Comparison of ENCODE assay signal across 8 cellular contexts in genomic region chr5:10333154-10334006, GRCh38. TPM values are rescaled to one million over a fixed set of nuclear protein-coding genes. Genes with fewer than 3 reads are reported as not detected.
DNase-seq lines count a peak whose midpoint lies in the region; ATAC-seq and TF ChIP-seq lines count a peak whose summit lies in the region.

No MANE protein-coding gene starts in this region.

- H3K36me3 Mint-ChIP-seq in activated CD4-positive, alpha-beta T cell treated with anti-CD3 and anti-CD28 coated beads, Interleukin-2, amount 10 ng/mL, durations not matched to agents 7 days and 5 days (ENCODE audit: low read depth): no peaks in the 10 kb centered on the region

- ATAC-seq in HG02623 (IDR thresholded peaks at IDR 0.05; ENCODE audit: unreplicated experiment): no peak

- H3K27ac ChIP-seq in iPS DF 6.9 (ENCODE audit: low read length): no peak overlapping the region

- no peak for DNase-seq in activated CD4-positive, alpha-beta T cell treated with anti-CD3 and anti-CD28 coated beads, Interleukin-2, amount 10 ng/mL, durations not matched to agents 7 days and 5 days
- no peak for DNase-seq in activated CD4-positive, alpha-beta T cell treated with anti-CD3 and anti-CD28 coated beads for 1 hour
- DNase-seq in HK-2 (ENCODE audit: unreplicated experiment): peak; percentile 22
- no peak for DNase-seq in astrocyte of the spinal cord (ENCODE audit: low read depth, low spot score)
- DNase-seq in iPS DF 6.9 (ENCODE audit: low read depth, low spot score): no peak
- no peak for DNase-seq in skeletal muscle cell (ENCODE audit: low read depth)
- DNase-seq in H4 (ENCODE audit: low spot score): no peak

- CTCF ChIA-PET in activated CD4-positive, alpha-beta T cell treated with anti-CD3 and anti-CD28 coated beads, Interleukin-2, amount 10 ng/mL, durations not matched to agents 7 days and 5 days (lab: Charles Lee): interaction anchor here (0.9 kb wide), 1 partner anchor 21 kb away, joined by 3 read pairs; no protein-coding TSS in a partner anchor

- H3K27ac Mint-ChIP-seq in activated CD4-positive, alpha-beta T cell treated with anti-CD3 and anti-CD28 coated beads, Interleukin-2, amount 10 ng/mL, durations not matched to agents 7 days and 5 days: no peak overlapping the region

- TF ChIP-seq CTCF in astrocyte of the spinal cord (IDR thresholded peaks at IDR 0.05; ENCODE audit: low read depth, low read length): peak; percentile 11

- peak overlapping the region; percentile 68 for H3K4me3 Mint-ChIP-seq in activated CD4-positive, alpha-beta T cell treated with anti-CD3 and anti-CD28 coated beads, Interleukin-2, amount 10 ng/mL, durations not matched to agents 7 days and 5 days

- H3K27me3 ChIP-seq in iPS DF 6.9 (ENCODE audit: control insufficient read depth, insufficient read depth, low read length): peaks cover 25% of the 10 kb centered on the region; the same call in 1 of the 2 replicates

- in situ Hi-C loops in astrocyte of the spinal cord (cut with HindIII; ENCODE audit: low sequenced_read_pairs): no loop called here

- WGBS in iPS DF 6.9 (ENCODE audit: insufficient coverage, insufficient read length): no CpG with 5 or more reads among the region's 81 CpGs

- peaks cover 44% of the 10 kb centered on the region for H3K27me3 Mint-ChIP-seq in activated CD4-positive, alpha-beta T cell treated with anti-CD3 and anti-CD28 coated beads, Interleukin-2, amount 10 ng/mL, durations not matched to agents 7 days and 5 days

- H3K9me3 ChIP-seq in iPS DF 6.9 (ENCODE audit: control insufficient read depth, insufficient read depth, low read length): no peaks in the 10 kb centered on the region

- peaks cover 6% of the 10 kb centered on the region for H3K4me1 Mint-ChIP-seq in activated CD4-positive, alpha-beta T cell treated with anti-CD3 and anti-CD28 coated beads, Interleukin-2, amount 10 ng/mL, durations not matched to agents 7 days and 5 days

- H3K36me3 ChIP-seq in iPS DF 6.9 (ENCODE audit: control insufficient read depth, insufficient read depth, low read length): no peaks in the 10 kb centered on the region

- H3K4me1 ChIP-seq in iPS DF 6.9 (ENCODE audit: control insufficient read depth, insufficient read depth, low read length): no peaks in the 10 kb centered on the region

- POLR2A ChIA-PET in activated CD4-positive, alpha-beta T cell treated with anti-CD3 and anti-CD28 coated beads, Interleukin-2, amount 10 ng/mL, durations not matched to agents 7 days and 5 days (lab: Charles Lee): no interaction called here

- H3K4me3 ChIP-seq in astrocyte of the spinal cord (ENCODE audit: low read depth, low read length) (peak overlapping the region; percentile 52), iPS DF 6.9 (ENCODE audit: low read length) (peak overlapping the region; percentile 71), skeletal muscle cell (ENCODE audit: low read depth, low read length) (peak overlapping the region; percentile 52)

- no peaks in the 10 kb centered on the region for H3K9me3 Mint-ChIP-seq in activated CD4-positive, alpha-beta T cell treated with anti-CD3 and anti-CD28 coated beads, Interleukin-2, amount 10 ng/mL, durations not matched to agents 7 days and 5 days

RNA-seq across cellular contexts. Expression of gene MARCHF6, which starts 20.1 kb away (rescaled TPM):
- total RNA-seq in activated CD4-positive, alpha-beta T cell treated with anti-CD3 and anti-CD28 coated beads, Interleukin-2, amount 10 ng/mL, durations not matched to agents 7 days and 5 days: 10 to 100 TPM; 84.7 to 93.6 TPM
- 35.3 and 44.7 TPM in 2 replicates for total RNA-seq in H4 (2014; rRNA removed; shearing (Covaris generic))

RNA-seq across cellular contexts. Expression of gene CMBL, which starts 25.7 kb away (rescaled TPM):
- 1 to 10 TPM in 1 of 2 experiments, under 1 TPM in 1; 0.64 to 1.4 TPM for total RNA-seq in activated CD4-positive, alpha-beta T cell treated with anti-CD3 and anti-CD28 coated beads, Interleukin-2, amount 10 ng/mL, durations not matched to agents 7 days and 5 days
- 21.4 and 23.2 TPM in 2 replicates for total RNA-seq in H4 (2014; rRNA removed; shearing (Covaris generic))
